29 cellular contexts compared by ENCODE assay signal in genomic region chr16:61150351-61150750, GRCh38.
"Had no signal": no experiment of that assay in that cellular context is flagged by ENCODE, and none has a peak within 500 bp of the region (broad histone marks: within the 10 kb centered on the region; RNA-seq: fewer than 3 reads in every experiment).

No MANE protein-coding gene starts in this region.

- H3K9me3 Mint-ChIP-seq: type B pancreatic cell had no signal

- H3K9me3 ChIP-seq: suprapubic skin, testis, thoracic aorta, thyroid gland, tibial nerve, transverse colon, upper lobe of left lung, upper lobe of right lung, uterus, vagina had no signal

- ATAC-seq: stimulated activated effector memory CD8-positive, alpha-beta T cell treated with anti-CD3 and anti-CD28 coated beads, Interleukin-12 subunit alpha, Interleukin-12 subunit beta, amount 100 ng/mL, for 72 hours; stimulated activated memory B cell treated with anti-CD40 and anti-IgM and Interleukin-4, amounts not matched to agents 10 μg/mL and 1 μg/mL and 100 μg/mL, for 72 hours; stimulated activated naive CD8-positive, alpha-beta T cell treated with anti-CD3 and anti-CD28 coated beads, Interleukin-15, amount 100 ng/mL, for 72 hours; stimulated activated naive CD8-positive, alpha-beta T cell treated with anti-CD3 and anti-CD28 coated beads, Interleukin-15, Interleukin-2, amounts not matched to agents 100 U/mL and 50 U/mL, for 24 hours; upper lobe of right lung had no signal

- H3K36me3 Mint-ChIP-seq: stimulated activated effector memory CD8-positive, alpha-beta T cell treated with anti-CD3 and anti-CD28 coated beads, Interleukin-12 subunit alpha, Interleukin-12 subunit beta, amount 100 ng/mL, for 72 hours; stimulated activated memory B cell treated with anti-CD40 and anti-IgM and Interleukin-4, amounts not matched to agents 10 μg/mL and 1 μg/mL and 100 μg/mL, for 72 hours; stimulated activated naive B cell treated with anti-CD40 and anti-IgM and Interleukin-4, amounts not matched to agents 10 μg/mL and 1 μg/mL and 100 μg/mL, for 72 hours; type B pancreatic cell had no signal

- H3K4me3 Mint-ChIP-seq: stimulated activated effector memory CD8-positive, alpha-beta T cell treated with anti-CD3 and anti-CD28 coated beads, Interleukin-12 subunit alpha, Interleukin-12 subunit beta, amount 100 ng/mL, for 72 hours; stimulated activated memory B cell treated with anti-CD40 and anti-IgM and Interleukin-4, amounts not matched to agents 10 μg/mL and 1 μg/mL and 100 μg/mL, for 72 hours; stimulated activated naive B cell treated with anti-CD40 and anti-IgM and Interleukin-4, amounts not matched to agents 10 μg/mL and 1 μg/mL and 100 μg/mL, for 72 hours; stimulated activated naive CD8-positive, alpha-beta T cell treated with anti-CD3 and anti-CD28 coated beads, Interleukin-15, amount 100 ng/mL, for 72 hours; stimulated activated naive CD8-positive, alpha-beta T cell treated with anti-CD3 and anti-CD28 coated beads, Interleukin-15, Interleukin-2, amounts not matched to agents 100 ng/mL and 50 ng/mL, for 24 hours; type B pancreatic cell had no signal

- FAIRE-seq: urothelium cell line had no signal

- H3K27ac Mint-ChIP-seq: stimulated activated effector memory CD8-positive, alpha-beta T cell treated with anti-CD3 and anti-CD28 coated beads, Interleukin-12 subunit alpha, Interleukin-12 subunit beta, amount 100 ng/mL, for 72 hours; stimulated activated memory B cell treated with anti-CD40 and anti-IgM and Interleukin-4, amounts not matched to agents 10 μg/mL and 1 μg/mL and 100 μg/mL, for 72 hours; stimulated activated naive B cell treated with anti-CD40 and anti-IgM and Interleukin-4, amounts not matched to agents 10 μg/mL and 1 μg/mL and 100 μg/mL, for 72 hours; stimulated activated naive CD8-positive, alpha-beta T cell treated with anti-CD3 and anti-CD28 coated beads, Interleukin-15, amount 100 ng/mL, for 72 hours; stimulated activated naive CD8-positive, alpha-beta T cell treated with anti-CD3 and anti-CD28 coated beads, Interleukin-15, Interleukin-2, amounts not matched to agents 100 ng/mL and 50 ng/mL, for 24 hours; type B pancreatic cell had no signal

- H3K4me3 ChIP-seq: stomach, suprapubic skin, testis, thoracic aorta, thyroid gland, tibial artery, tibial nerve, transverse colon, upper lobe of left lung, upper lobe of right lung, uterus, vagina had no signal

- H3K4me1 Mint-ChIP-seq: stimulated activated effector memory CD8-positive, alpha-beta T cell treated with anti-CD3 and anti-CD28 coated beads, Interleukin-12 subunit alpha, Interleukin-12 subunit beta, amount 100 ng/mL, for 72 hours; stimulated activated memory B cell treated with anti-CD40 and anti-IgM and Interleukin-4, amounts not matched to agents 10 μg/mL and 1 μg/mL and 100 μg/mL, for 72 hours; stimulated activated naive B cell treated with anti-CD40 and anti-IgM and Interleukin-4, amounts not matched to agents 10 μg/mL and 1 μg/mL and 100 μg/mL, for 72 hours; stimulated activated naive CD8-positive, alpha-beta T cell treated with anti-CD3 and anti-CD28 coated beads, Interleukin-15, amount 100 ng/mL, for 72 hours had no signal

- H3K27me3 Mint-ChIP-seq: stimulated activated memory B cell treated with anti-CD40 and anti-IgM and Interleukin-4, amounts not matched to agents 10 μg/mL and 1 μg/mL and 100 μg/mL, for 72 hours; stimulated activated naive B cell treated with anti-CD40 and anti-IgM and Interleukin-4, amounts not matched to agents 10 μg/mL and 1 μg/mL and 100 μg/mL, for 72 hours; stimulated activated naive CD8-positive, alpha-beta T cell treated with anti-CD3 and anti-CD28 coated beads, Interleukin-15, amount 100 ng/mL, for 72 hours; stimulated activated naive CD8-positive, alpha-beta T cell treated with anti-CD3 and anti-CD28 coated beads, Interleukin-15, Interleukin-2, amounts not matched to agents 100 ng/mL and 50 ng/mL, for 24 hours; type B pancreatic cell had no signal

- H3K4me1 ChIP-seq: stomach, suprapubic skin, testis, thyroid gland, tibial artery, tibial nerve, transverse colon, upper lobe of left lung, upper lobe of right lung, uterus, vagina had no signal

- DNase-seq: stimulated activated CD4-positive, alpha-beta T cell treated with anti-CD3 and anti-CD28 coated beads, Interleukin-2, amount 100 ng/mL, for 48 hours; stimulated activated CD4-positive, alpha-beta T cell treated with anti-CD3 and anti-CD28 coated beads, Interleukin-4, amount 100 ng/mL, for 1 hour; stimulated activated CD4-positive, alpha-beta T cell treated with anti-CD3 and anti-CD28 coated beads, Interleukin-4, amount 100 ng/mL, for 24 hours; stimulated activated CD4-positive, alpha-beta T cell treated with anti-CD3 and anti-CD28 coated beads, Interleukin-4, amount 100 ng/mL, for 4 hours; stimulated activated CD8-positive, alpha-beta memory T cell treated with anti-CD3 and anti-CD28 coated beads, Interleukin-4, amount 100 ng/mL, for 48 hours; stimulated activated naive B cell treated with anti-CD40 and anti-IgM and Interleukin-4, amounts not matched to agents 10 μg/mL and 1 μg/mL and 100 μg/mL, for 72 hours; stimulated activated naive CD4-positive, alpha-beta T cell; stimulated activated naive CD4-positive, alpha-beta T cell treated with Interleukin-2 at 50 U/mL for 16 hours; stimulated activated naive CD8-positive, alpha-beta T cell treated with anti-CD3 and anti-CD28 coated beads, Interleukin-15, amount 100 ng/mL, for 72 hours; stimulated activated naive CD8-positive, alpha-beta T cell treated with anti-CD3 and anti-CD28 coated beads, Interleukin-15, Interleukin-2, amounts not matched to agents 100 U/mL and 50 U/mL, for 24 hours; stomach; substantia nigra; testis; thyroid gland; tibial artery; transverse colon; trophoblast cell; upper lobe of left lung; upper lobe of right lung; uterus had no signal

- H3K27ac ChIP-seq: stomach, suprapubic skin, testis, thoracic aorta, thyroid gland, tibial artery, tibial nerve, transverse colon, upper lobe of left lung, upper lobe of right lung, uterus, vagina had no signal

- H3K36me3 ChIP-seq: stomach, suprapubic skin, thoracic aorta, thyroid gland, tibial artery, tibial nerve, transverse colon, upper lobe of left lung, upper lobe of right lung, uterus, vagina had no signal
